ENCODE assay signal across 8 cellular contexts in the genomic region with DNA sequence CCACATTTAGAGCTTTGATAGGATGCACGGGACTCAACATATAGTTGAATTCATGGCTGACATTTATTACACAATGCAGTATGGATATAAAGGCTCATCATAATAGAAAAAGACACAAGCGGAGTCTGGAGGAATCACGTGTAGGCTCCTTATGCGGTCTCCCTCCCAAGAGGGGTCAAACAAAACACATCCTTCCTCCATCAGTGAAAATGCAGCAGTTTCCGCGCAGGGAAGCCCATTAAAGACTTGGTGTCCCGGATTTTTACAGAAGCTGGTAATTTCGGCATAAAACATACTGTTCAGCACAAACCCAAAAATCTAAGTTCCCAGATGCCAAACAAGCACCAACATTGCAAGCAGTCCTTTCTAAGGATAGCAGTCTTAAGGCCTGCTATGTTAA. TPM values are rescaled to one million over a fixed set of nuclear protein-coding genes. Genes with fewer than 3 reads are reported as not detected.
DNase-seq lines count a peak whose midpoint lies in the region; ATAC-seq, FAIRE-seq and TF ChIP-seq lines count a peak whose summit lies in the region.

No MANE protein-coding gene starts in this region.

- H2BK15ac ChIP-seq in H9 (ENCODE audit: low read depth, low read length) = no peak overlapping the region

- WGBS in H9 (ENCODE audit: extremely low coverage, insufficient read length, low lambda C conversion rate) = no CpG with 5 or more reads among the region's 8 CpGs
- 19% methylated on average over 8 of the region's 8 CpGs for WGBS in HepG2 (ENCODE audit: low lambda C conversion rate)

- H3K4me2 ChIP-seq in H9 (ENCODE audit: insufficient read depth, insufficient read length, low read length) (peak overlapping the region; percentile 100), HepG2 (ENCODE audit: low read depth, low read length) (peak overlapping the region; percentile 90)

- H3K27ac ChIP-seq in H9 (ENCODE audit: insufficient read length, low read depth, low read length) (no peak overlapping the region), HepG2 (ENCODE audit: extremely low read length, insufficient read depth, low read length) (no peak overlapping the region)

- peaks cover 7% of the 10 kb centered on the region for H3K23me2 ChIP-seq in H9 (ENCODE audit: insufficient read length, low read depth, low read length, poor library complexity, severe bottlenecking)

- H4K20me1 ChIP-seq in H9 (ENCODE audit: control insufficient read depth, insufficient read depth, insufficient read length) (no peaks in the 10 kb centered on the region), HepG2 (ENCODE audit: insufficient read depth, low read length) (no peaks in the 10 kb centered on the region)

- no peak overlapping the region for H4K91ac ChIP-seq in H9 (ENCODE audit: insufficient read length, low read depth, low read length)

- ATAC-seq in activated naive CD8-positive, alpha-beta T cell treated with anti-CD3 and anti-CD28 coated beads, Interleukin-2, amount 10 ng/mL, durations not matched to agents 7 days and 5 days (ENCODE audit: low read depth) = no peak
- ATAC-seq in HepG2 = no peak
- no peak for ATAC-seq in GM19455 (IDR thresholded peaks at IDR 0.05; ENCODE audit: unreplicated experiment)

- H3K14ac ChIP-seq in H9 (ENCODE audit: insufficient read depth, low read length) = no peak overlapping the region

- TF ChIP-seq CTCF in H9 (conservative IDR thresholded peaks at IDR 0.05) (no peak), HepG2 (CRISPR knock-in tag; IDR thresholded peaks at IDR 0.05) (no peak)

- no peak for TF ChIP-seq RAD21 in HepG2 (CRISPR knock-in tag; IDR thresholded peaks at IDR 0.05)

- H2BK5ac ChIP-seq in H9 (ENCODE audit: insufficient read length, low read length) = no peak overlapping the region

- POLR2A ChIA-PET in activated naive CD8-positive, alpha-beta T cell treated with anti-CD3 and anti-CD28 coated beads, Interleukin-2, amount 10 ng/mL, durations not matched to agents 7 days and 5 days (lab: Charles Lee) = interaction anchor here (0.9 kb wide), 2 partner anchors 41 to 54 kb away, joined by 3 to 4 read pairs; a partner anchor contains a TSS
- POLR2A ChIA-PET in HepG2 (lab: Yijun Ruan, JAX) = interaction anchor here (1.0 kb wide), 2 partner anchors 42 to 54 kb away, joined by 3 to 7 read pairs; a partner anchor contains a TSS

- no peak overlapping the region for H3K18ac ChIP-seq in H9 (ENCODE audit: insufficient read length, low read depth, low read length)

- no peak overlapping the region for H2BK20ac ChIP-seq in H9 (ENCODE audit: low read depth, low read length, poor library complexity, severe bottlenecking)

- H3K4me1 Mint-ChIP-seq in H9 = peaks cover 25 to 26% of the 10 kb centered on the region in 2 experiments
- H3K4me1 Mint-ChIP-seq in activated naive CD8-positive, alpha-beta T cell treated with anti-CD3 and anti-CD28 coated beads, Interleukin-2, amount 10 ng/mL, durations not matched to agents 7 days and 5 days = peaks cover 21% of the 10 kb centered on the region

- no peak overlapping the region for H4K5ac ChIP-seq in H9 (ENCODE audit: insufficient read length, low read depth, low read length)

- intact Hi-C loops in HepG2 (cut with micrococcal nuclease; ENCODE audit: unreplicated experiment) = no loop called here

- no peak overlapping the region for H3T11ph ChIP-seq in H9 (ENCODE audit: low read length)

- H2AK5ac ChIP-seq in H9 (ENCODE audit: insufficient read length, low read length) = no peak overlapping the region

- H3K4ac ChIP-seq in H9 (ENCODE audit: low read depth, low read length) = no peak overlapping the region

- no peak overlapping the region for H2BK12ac ChIP-seq in H9 (ENCODE audit: insufficient read length, low read depth, low read length)

- no peaks in the 10 kb centered on the region for H3K27me3 Mint-ChIP-seq in H9 (ENCODE audit: low read depth)
- peaks cover 8% of the 10 kb centered on the region for H3K27me3 Mint-ChIP-seq in activated naive CD8-positive, alpha-beta T cell treated with anti-CD3 and anti-CD28 coated beads, Interleukin-2, amount 10 ng/mL, durations not matched to agents 7 days and 5 days

- no peak for TF ChIP-seq POLR2A in HepG2 (IDR thresholded peaks at IDR 0.05; ENCODE audit: insufficient read depth in 1 of 2, low read depth in 2 of 2, low read length in 2 of 2)

- H3K23ac ChIP-seq in H9 (ENCODE audit: insufficient read length, low read depth, low read length) = no peak overlapping the region

- no peak overlapping the region for H3K56ac ChIP-seq in H9 (ENCODE audit: insufficient read length, low read depth, low read length)

- H3K36me3 Mint-ChIP-seq in H9 (ENCODE audit: insufficient read depth in 1 of 3, low read depth in 3 of 3) = peaks cover 0 to 4% (median 3%) of the 10 kb centered on the region in 3 experiments; a peak in 4 of 7 replicates
- peaks cover 2% of the 10 kb centered on the region for H3K36me3 Mint-ChIP-seq in activated naive CD8-positive, alpha-beta T cell treated with anti-CD3 and anti-CD28 coated beads, Interleukin-2, amount 10 ng/mL, durations not matched to agents 7 days and 5 days

- CTCF ChIA-PET in HepG2 (lab: Yijun Ruan, JAX; ENCODE audit: low intra/inter-chr PET ratio, low total read pairs) = no interaction called here

- H2BK120ac ChIP-seq in H9 (ENCODE audit: low read depth, low read length, poor library complexity, severe bottlenecking) = no peak overlapping the region

- H2AFZ ChIP-seq in H9 (ENCODE audit: low read length) (no peak overlapping the region), HepG2 (ENCODE audit: low read length) (no peak overlapping the region)

- H3K9me3 Mint-ChIP-seq in H9 = no peaks in the 10 kb centered on the region
- H3K9me3 Mint-ChIP-seq in activated naive CD8-positive, alpha-beta T cell treated with anti-CD3 and anti-CD28 coated beads, Interleukin-2, amount 10 ng/mL, durations not matched to agents 7 days and 5 days = no peaks in the 10 kb centered on the region

- H3K4me3 Mint-ChIP-seq in H9 = peak overlapping the region; percentile 97 to 98
- peak overlapping the region; percentile 96 for H3K4me3 Mint-ChIP-seq in activated naive CD8-positive, alpha-beta T cell treated with anti-CD3 and anti-CD28 coated beads, Interleukin-2, amount 10 ng/mL, durations not matched to agents 7 days and 5 days

- H3K4me3 ChIP-seq in HepG2 (replicated peaks in 1 of 3; ENCODE audit: insufficient read depth in 1 of 3, low read depth in 2 of 3, low read length in 3 of 3) = peak overlapping the region; percentile 87 to 94 (median 92)

- BruUV-seq in HepG2 (replicated peaks; lab: Mats Ljungman, UMichigan) = no TSS peak

- TF ChIP-seq EP300 in HepG2 (IDR thresholded peaks at IDR 0.05; ENCODE audit: low read depth in 2 of 2, low read length in 2 of 2) (no peak), HepG2 (CRISPR knock-in tag; IDR thresholded peaks at IDR 0.05; ENCODE audit: borderline replicate concordance) (no peak)

- H3K9me3 ChIP-seq in H9 (ENCODE audit: control insufficient read depth, low read depth, low read length) (no peaks in the 10 kb centered on the region), HepG2 (ENCODE audit: low read length) (no peaks in the 10 kb centered on the region)

- H3K36me3 ChIP-seq in HepG2 (replicated peaks in 1 of 2; ENCODE audit: control insufficient read depth in 1 of 2, insufficient read depth in 2 of 2, low read length in 2 of 2) = peaks cover 1 to 4% of the 10 kb centered on the region in 2 experiments; a peak in 1 of 5 replicates

- peak; percentile 2 for DNase-seq in A172 (ENCODE audit: low spot score)
- no peak for DNase-seq in H9
- DNase-seq in activated naive CD8-positive, alpha-beta T cell treated with anti-CD3 and anti-CD28 coated beads, Interleukin-2, amount 10 ng/mL, durations not matched to agents 7 days and 5 days = no peak
- DNase-seq in HepG2 (ENCODE audit: low spot score) = no peak
- DNase-seq in NCI-H774 (lab: John Stamatoyannopoulos, UW) = no peak
- DNase-seq in NCI-H1930 (lab: John Stamatoyannopoulos, UW) = no peak
- no peak for DNase-seq in T-helper 9 cell

- in situ Hi-C loops in HepG2 (cut with HindIII; ENCODE audit: extremely low pct_ligation_motif_present, low pct_unique_long_range_greater_than_20kb) = no loop called here

- H4K8ac ChIP-seq in H9 (replicated peaks; ENCODE audit: insufficient read length, low read depth, low read length) = no peak overlapping the region

- H3K27me3 ChIP-seq in H9 (ENCODE audit: insufficient read depth, low read length) = no peaks in the 10 kb centered on the region
- H3K27me3 ChIP-seq in HepG2 (ENCODE audit: control insufficient read depth in 1 of 2, insufficient read depth in 2 of 2, low read length in 2 of 2) = no peaks in the 10 kb centered on the region

- H3K79me2 ChIP-seq in H9 (ENCODE audit: insufficient read depth, low read length) = peaks cover 22% of the 10 kb centered on the region
- H3K79me2 ChIP-seq in HepG2 (ENCODE audit: insufficient read depth, low read length) = peaks cover 31% of the 10 kb centered on the region

- H3K4me1 ChIP-seq in H9 (ENCODE audit: insufficient read depth, low read length) (peaks cover 5% of the 10 kb centered on the region), HepG2 (ENCODE audit: insufficient read depth, low read length) (peaks cover 25% of the 10 kb centered on the region)

- H3K79me1 ChIP-seq in H9 (ENCODE audit: insufficient read depth, low read depth, low read length, poor library complexity, severe bottlenecking) = peaks cover 5% of the 10 kb centered on the region

- H3K27ac Mint-ChIP-seq in H9 = peak overlapping the region in 2 of 3 experiments; percentile 19; a peak in 2 of 7 replicates
- H3K27ac Mint-ChIP-seq in activated naive CD8-positive, alpha-beta T cell treated with anti-CD3 and anti-CD28 coated beads, Interleukin-2, amount 10 ng/mL, durations not matched to agents 7 days and 5 days = no peak overlapping the region

- H3K9ac ChIP-seq in H9 (ENCODE audit: extremely low read depth, insufficient read length, low read length) (peak overlapping the region; percentile 82), HepG2 (ENCODE audit: insufficient read depth, low read depth, low read length) (peak overlapping the region; percentile 86)

- no peak for FAIRE-seq in HepG2 (lab: Jason Lieb, UNC)

RNA-seq across cellular contexts. Expression of a gene that starts 1.1 kb away (rescaled TPM):
- total RNA-seq in A172 (2014; rRNA removed; shearing (Covaris generic)) = 14.7 and 16.2 TPM in 2 replicates
- total RNA-seq in H9 (2021) (15.9 and 17.0 TPM in 2 replicates), HepG2 (2016; rRNA removed; fragmentation: Illumina TruSeq; extraction: Trizol) (14.5 and 15.8 TPM in 2 replicates)
- 10 to 100 TPM; 10.1 to 11.2 TPM for total RNA-seq in activated naive CD8-positive, alpha-beta T cell treated with anti-CD3 and anti-CD28 coated beads, Interleukin-2, amount 10 ng/mL, durations not matched to agents 7 days and 5 days
- total RNA-seq in HepG2 (2016; cell fraction: cytosol; rRNA removed; fragmentation: Illumina TruSeq; extraction: Trizol; ENCODE audit: low read depth) = 25.2 and 25.5 TPM in 2 replicates
- 11.7 and 15.3 TPM in 2 replicates for total RNA-seq in HepG2 (2016; cell fraction: insoluble cytoplasmic fraction; rRNA removed; fragmentation: Illumina TruSeq; extraction: Trizol)
- 13.7 and 19.0 TPM in 2 replicates for total RNA-seq in HepG2 (2016; cell fraction: membrane; rRNA removed; fragmentation: Illumina TruSeq; extraction: Trizol)
- total RNA-seq in HepG2 (2016; cell fraction: nucleus; rRNA removed; fragmentation: Illumina TruSeq; extraction: Trizol) = 16.7 and 20.4 TPM in 2 replicates
- 5.6 and 5.8 TPM in 2 replicates for polyA plus RNA-seq in HepG2 (2011; rRNA removed)
- 1.4 and 2.4 TPM in 2 replicates for polyA plus RNA-seq in HepG2 (2011; cell fraction: cytosol; rRNA removed)
- polyA plus RNA-seq in HepG2 (2011; cell fraction: nucleus; rRNA removed) = 11.8 and 17.5 TPM in 2 replicates
- polyA plus RNA-seq in HepG2 (2012) = 8.0 and 9.3 TPM in 2 replicates
- 1.8 and 2.0 TPM in 2 replicates for polyA plus RNA-seq in HepG2 (2016; cell fraction: cytosol; fragmentation: Illumina TruSeq; extraction: Trizol; ENCODE audit: low read depth)
- polyA plus RNA-seq in HepG2 (2016; cell fraction: insoluble cytoplasmic fraction; fragmentation: Illumina TruSeq; extraction: Trizol; ENCODE audit: low read depth) = 9.1 and 10.8 TPM in 2 replicates
- polyA plus RNA-seq in HepG2 (2016; cell fraction: membrane; fragmentation: Illumina TruSeq; extraction: Trizol; ENCODE audit: low read depth) = 2.6 and 3.5 TPM in 2 replicates
- polyA plus RNA-seq in HepG2 (2016; cell fraction: nucleus; fragmentation: Illumina TruSeq; extraction: Trizol; ENCODE audit: insufficient read depth, low read depth) = 17.2 and 22.7 TPM in 2 replicates
- 7.0 and 8.1 TPM in 2 replicates for polyA minus RNA-seq in HepG2 (2011; rRNA and poly(A)+ RNA removed; ENCODE audit: low replicate concordance)
- 4.6 and 6.3 TPM in 2 replicates for polyA minus RNA-seq in HepG2 (2011; cell fraction: cytosol; rRNA and poly(A)+ RNA removed)
- 30.4 and 36.2 TPM in 2 replicates for polyA minus RNA-seq in HepG2 (2011; cell fraction: nucleus; rRNA and poly(A)+ RNA removed)

RNA-seq across cellular contexts. Expression of a gene that starts 54.4 kb away (rescaled TPM):
- 93.1 and 102 TPM in 2 replicates for total RNA-seq in A172 (2014; rRNA removed; shearing (Covaris generic))
- 109 and 112 TPM in 2 replicates for total RNA-seq in H9 (2021)
- total RNA-seq in activated naive CD8-positive, alpha-beta T cell treated with anti-CD3 and anti-CD28 coated beads, Interleukin-2, amount 10 ng/mL, durations not matched to agents 7 days and 5 days = 10 to 100 TPM; 43.5 to 46.4 TPM
- 141 and 193 TPM in 2 replicates for total RNA-seq in HepG2 (2016; rRNA removed; fragmentation: Illumina TruSeq; extraction: Trizol)
- 24.4 and 26.9 TPM in 2 replicates for total RNA-seq in HepG2 (2016; cell fraction: cytosol; rRNA removed; fragmentation: Illumina TruSeq; extraction: Trizol; ENCODE audit: low read depth)
- 140 and 194 TPM in 2 replicates for total RNA-seq in HepG2 (2016; cell fraction: insoluble cytoplasmic fraction; rRNA removed; fragmentation: Illumina TruSeq; extraction: Trizol)
- total RNA-seq in HepG2 (2016; cell fraction: membrane; rRNA removed; fragmentation: Illumina TruSeq; extraction: Trizol) = 89.1 and 99.1 TPM in 2 replicates
- total RNA-seq in HepG2 (2016; cell fraction: nucleus; rRNA removed; fragmentation: Illumina TruSeq; extraction: Trizol) = 88.9 and 101 TPM in 2 replicates
- polyA plus RNA-seq in HepG2 (2011; rRNA removed) = 53.4 and 69.6 TPM in 2 replicates
- 22.1 and 38.1 TPM in 2 replicates for polyA plus RNA-seq in HepG2 (2011; cell fraction: cytosol; rRNA removed)
- polyA plus RNA-seq in HepG2 (2011; cell fraction: nucleus; rRNA removed) = 17.7 and 42.9 TPM in 2 replicates
- 56.6 and 63.3 TPM in 2 replicates for polyA plus RNA-seq in HepG2 (2012)
- 20.7 and 21.4 TPM in 2 replicates for polyA plus RNA-seq in HepG2 (2016; cell fraction: cytosol; fragmentation: Illumina TruSeq; extraction: Trizol; ENCODE audit: low read depth)
- 149 and 172 TPM in 2 replicates for polyA plus RNA-seq in HepG2 (2016; cell fraction: insoluble cytoplasmic fraction; fragmentation: Illumina TruSeq; extraction: Trizol; ENCODE audit: low read depth)
- 63.5 and 64.0 TPM in 2 replicates for polyA plus RNA-seq in HepG2 (2016; cell fraction: membrane; fragmentation: Illumina TruSeq; extraction: Trizol; ENCODE audit: low read depth)
- 118 TPM in 2 replicates for polyA plus RNA-seq in HepG2 (2016; cell fraction: nucleus; fragmentation: Illumina TruSeq; extraction: Trizol; ENCODE audit: insufficient read depth, low read depth)
- polyA minus RNA-seq in HepG2 (2011; rRNA and poly(A)+ RNA removed; ENCODE audit: low replicate concordance) = 62.2 and 83.8 TPM in 2 replicates
- polyA minus RNA-seq in HepG2 (2011; cell fraction: cytosol; rRNA and poly(A)+ RNA removed) = 48.7 and 53.6 TPM in 2 replicates
- 59.1 and 72.4 TPM in 2 replicates for polyA minus RNA-seq in HepG2 (2011; cell fraction: nucleus; rRNA and poly(A)+ RNA removed)
